Comparison of ENCODE assay signal across 11 cellular contexts in the genomic region with DNA sequence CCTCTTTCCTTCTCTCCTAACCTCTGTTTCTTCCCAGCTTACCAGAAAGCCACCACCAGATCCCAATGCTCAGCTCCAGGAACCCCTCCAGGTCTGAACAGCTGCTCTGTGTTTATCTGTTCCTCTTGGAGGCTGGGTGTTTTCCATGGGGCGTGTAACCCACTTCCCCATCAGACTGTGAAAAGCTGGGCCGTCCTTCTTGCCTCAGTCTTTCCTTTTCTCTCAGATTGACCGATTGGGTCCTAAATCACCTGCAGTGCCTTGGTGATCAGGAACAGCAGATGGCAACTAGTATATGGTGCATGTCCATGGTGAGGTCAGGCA. TPM values are rescaled to one million over a fixed set of nuclear protein-coding genes. Genes with fewer than 3 reads are reported as not detected.
A peak's percentile ranks its signal among the peaks of the same experiment; 100 is the strongest.
DNase-seq lines count a peak whose midpoint lies in the region; ATAC-seq and TF ChIP-seq lines count a peak whose summit lies in the region.
"Had no signal": no experiment of that assay in that cellular context is flagged by ENCODE, and none has a peak within 500 bp of the region (broad histone marks: within the 10 kb centered on the region; RNA-seq: fewer than 3 reads in every experiment).

No MANE protein-coding gene starts in this region.

- no peak overlapping the region for H3K27ac Mint-ChIP-seq in endothelial cell (ENCODE audit: unreplicated experiment)
- H3K27ac Mint-ChIP-seq in activated CD8-positive, alpha-beta T cell treated with anti-CD3 and anti-CD28 coated beads for 36 hours: no peak overlapping the region

- POLR2A ChIA-PET in activated CD8-positive, alpha-beta T cell treated with anti-CD3 and anti-CD28 coated beads for 36 hours (lab: Charles Lee): no interaction called here

- no peak overlapping the region for H2AK5ac ChIP-seq in mesenchymal stem cell (ENCODE audit: low read length, severe bottlenecking)

- H3K27ac ChIP-seq in mesenchymal stem cell (ENCODE audit: low read length, poor library complexity, severe bottlenecking): no peak overlapping the region
- H3K27ac ChIP-seq in testis: peak overlapping the region in 1 of 2 donors; percentile 19
- H3K27ac ChIP-seq in body of pancreas: peak overlapping the region in 2 of 4 donors; percentile 30 to 40

- H3K27me3 ChIP-seq in MG63: 0 out of 2 replicates have a peak, but pooled peaks cover 2% of the 10 kb centered on the region
- peaks cover 0 to 8% of the 10 kb centered on the region in 2 experiments for H3K27me3 ChIP-seq in mesenchymal stem cell (ENCODE audit: control insufficient read depth in 1 of 2, insufficient read depth in 1 of 2, low read length in 2 of 2)
- no peaks in the 10 kb centered on the region for H3K27me3 ChIP-seq in testis
- H3K27me3 ChIP-seq in body of pancreas: no peaks in the 10 kb centered on the region

- peaks cover 14% of the 10 kb centered on the region for H3K36me3 Mint-ChIP-seq in endothelial cell (ENCODE audit: low read depth, unreplicated experiment)
- H3K36me3 Mint-ChIP-seq in activated CD8-positive, alpha-beta T cell treated with anti-CD3 and anti-CD28 coated beads for 36 hours (ENCODE audit: low read depth): no peaks in the 10 kb centered on the region

- DNase-seq in MG63 (no peak), endothelial cell (ENCODE audit: low spot score) (no peak), mesenchymal stem cell (no peak), testis (peak; percentile 44), body of pancreas (no peak), COLO668 (lab: John Stamatoyannopoulos, UW; ENCODE audit: unreplicated experiment) (no peak)
- no peak for DNase-seq in activated CD8-positive, alpha-beta T cell treated with anti-CD3 and anti-CD28 coated beads for 36 hours
- DNase-seq: activated CD4-positive, alpha-beta T cell treated with anti-CD3 and anti-CD28 coated beads, Interleukin-2, amount 50 U/mL, for 1 hour; activated gamma-delta T cell treated with Interleukin-2 at 50 U/mL for 16 hours; NCI-H1436 had no signal

- H3K4me3 ChIP-seq in MG63 (peak overlapping the region; percentile 19; the same call in 1 of the 2 replicates), mesenchymal stem cell (ENCODE audit: insufficient read depth in 1 of 2, low read depth in 1 of 2, low read length in 2 of 2) (peak overlapping the region in 1 of 2 experiments; percentile 54), testis (no peak overlapping the region), body of pancreas (no peak overlapping the region)

- WGBS in mesenchymal stem cell: 61% methylated on average over 3 of the region's 3 CpGs
- 68 to 71% methylated on average over 3 of the region's 3 CpGs for WGBS in testis, 2 donors
- 60 to 90% methylated on average over 3 of the region's 3 CpGs for WGBS in body of pancreas, 2 donors

- peak overlapping the region; percentile 72 for H3K4me3 Mint-ChIP-seq in endothelial cell (ENCODE audit: unreplicated experiment)
- H3K4me3 Mint-ChIP-seq in activated CD8-positive, alpha-beta T cell treated with anti-CD3 and anti-CD28 coated beads for 36 hours: no peak overlapping the region

- peak overlapping the region; percentile 55 for H4K91ac ChIP-seq in mesenchymal stem cell (ENCODE audit: low read length)

- H3K9ac ChIP-seq in mesenchymal stem cell (ENCODE audit: low read length): peak overlapping the region; percentile 86

- intact Hi-C loops in testis (cut with DNase I; ENCODE audit: low total_unique reads) (no loop called here), body of pancreas (cut with DNase I) (no loop called here)
- intact Hi-C loops in activated CD8-positive, alpha-beta T cell treated with anti-CD3 and anti-CD28 coated beads for 36 hours (cut with micrococcal nuclease): no loop called here

- peaks cover 1% of the 10 kb centered on the region for H3K79me1 ChIP-seq in mesenchymal stem cell (replicated peaks; ENCODE audit: low read length, poor library complexity, severe bottlenecking)

- TF ChIP-seq POLR2A in testis (IDR thresholded peaks at IDR 0.05): no peak
- TF ChIP-seq POLR2A in body of pancreas (IDR thresholded peaks at IDR 0.05): no peak

- peak overlapping the region; percentile 23 to 85 for H3K18ac ChIP-seq in mesenchymal stem cell (ENCODE audit: low read depth in 1 of 2, low read length in 2 of 2)

- H3K36me3 ChIP-seq in MG63: no peaks in the 10 kb centered on the region
- H3K36me3 ChIP-seq in mesenchymal stem cell (ENCODE audit: control insufficient read depth in 1 of 2, insufficient read depth in 2 of 2, low read depth in 1 of 2, low read length in 2 of 2): no peaks in the 10 kb centered on the region
- H3K36me3 ChIP-seq in testis (ENCODE audit: low read depth, missing control alignments): no peaks in the 10 kb centered on the region
- H3K36me3 ChIP-seq in body of pancreas (replicated peaks in 1 of 2; ENCODE audit: insufficient read depth in 1 of 2, low read depth in 2 of 2): no peaks in the 10 kb centered on the region

- peak overlapping the region in 1 of 2 experiments; percentile 79 for H3K23ac ChIP-seq in mesenchymal stem cell (ENCODE audit: low read length in 2 of 2)

- peak overlapping the region; percentile 13 for H2BK15ac ChIP-seq in mesenchymal stem cell (ENCODE audit: low read depth, poor library complexity, severe bottlenecking)

- H3K4ac ChIP-seq in mesenchymal stem cell (ENCODE audit: low read depth in 1 of 2, low read length in 2 of 2): peak overlapping the region in 1 of 2 experiments; percentile 54

- H2BK120ac ChIP-seq in mesenchymal stem cell (ENCODE audit: low read depth, low read length): no peak overlapping the region

- peak overlapping the region; percentile 53 for H4K8ac ChIP-seq in mesenchymal stem cell (ENCODE audit: low read length)

- no peaks in the 10 kb centered on the region for H3K9me3 Mint-ChIP-seq in endothelial cell (ENCODE audit: unreplicated experiment)
- H3K9me3 Mint-ChIP-seq in activated CD8-positive, alpha-beta T cell treated with anti-CD3 and anti-CD28 coated beads for 36 hours: no peaks in the 10 kb centered on the region

- no peak overlapping the region for H3K4me2 ChIP-seq in mesenchymal stem cell (ENCODE audit: low read length, poor library complexity, severe bottlenecking)

- H3K4me1 ChIP-seq in mesenchymal stem cell (ENCODE audit: control insufficient read depth, insufficient read depth, low read depth, low read length) (peaks cover 26% of the 10 kb centered on the region), testis (peaks cover 43% of the 10 kb centered on the region), body of pancreas (peaks cover 57% of the 10 kb centered on the region)

- TF ChIP-seq CTCF in endothelial cell (IDR thresholded peaks at IDR 0.05; ENCODE audit: unreplicated experiment) (no peak), testis (IDR thresholded peaks at IDR 0.05) (no peak), body of pancreas (IDR thresholded peaks at IDR 0.05) (no peak)
- no peak for TF ChIP-seq CTCF in activated CD8-positive, alpha-beta T cell treated with anti-CD3 and anti-CD28 coated beads for 36 hours (IDR thresholded peaks at IDR 0.05)

- CTCF ChIA-PET in activated CD8-positive, alpha-beta T cell treated with anti-CD3 and anti-CD28 coated beads for 36 hours (lab: Charles Lee): no interaction called here

- no peak overlapping the region for H2AFZ ChIP-seq in mesenchymal stem cell (ENCODE audit: low read depth, low read length)

- no peak overlapping the region for H3K14ac ChIP-seq in mesenchymal stem cell (ENCODE audit: low read length in 2 of 2)

- H2BK5ac ChIP-seq in mesenchymal stem cell (ENCODE audit: low read depth, low read length, poor library complexity, severe bottlenecking): no peak overlapping the region

- peak overlapping the region; percentile 60 to 86 for H2BK12ac ChIP-seq in mesenchymal stem cell (ENCODE audit: low read length in 2 of 2)

- H3K9me3 ChIP-seq in MG63 (no peaks in the 10 kb centered on the region), mesenchymal stem cell (ENCODE audit: control insufficient read depth, low read length) (no peaks in the 10 kb centered on the region), testis (no peaks in the 10 kb centered on the region), body of pancreas (no peaks in the 10 kb centered on the region)

- peaks cover 72% of the 10 kb centered on the region for H3K4me1 Mint-ChIP-seq in endothelial cell (ENCODE audit: unreplicated experiment)
- H3K4me1 Mint-ChIP-seq in activated CD8-positive, alpha-beta T cell treated with anti-CD3 and anti-CD28 coated beads for 36 hours (ENCODE audit: low read depth): peaks cover 18% of the 10 kb centered on the region

- ATAC-seq in activated CD8-positive, alpha-beta T cell treated with anti-CD3 and anti-CD28 coated beads for 36 hours: no peak
- ATAC-seq in GM21360 (IDR thresholded peaks at IDR 0.05; ENCODE audit: unreplicated experiment) (no peak), body of pancreas (no peak)

- H3K27me3 Mint-ChIP-seq in endothelial cell (ENCODE audit: unreplicated experiment): peaks cover 16% of the 10 kb centered on the region
- H3K27me3 Mint-ChIP-seq in activated CD8-positive, alpha-beta T cell treated with anti-CD3 and anti-CD28 coated beads for 36 hours: peaks cover 18% of the 10 kb centered on the region

RNA-seq across cellular contexts. Expression of a gene that starts 4.8 kb away (rescaled TPM):
- 19.2 and 21.1 TPM in 2 replicates for total RNA-seq in MG63 (2014; rRNA removed; shearing (Covaris generic); ENCODE audit: low replicate concordance)
- 59.9 TPM for total RNA-seq in endothelial cell (ENCODE audit: unreplicated experiment)
- polyA plus RNA-seq in mesenchymal stem cell (2013, experiment 1 of 2): 8.7 TPM
- polyA plus RNA-seq in mesenchymal stem cell (2013, experiment 2 of 2): 8.7 TPM
- total RNA-seq in testis: 10 to 100 TPM; 10.8 to 12.0 TPM
- 12.1 TPM for polyA plus RNA-seq in testis (ENCODE audit: insufficient read depth, low read depth, low replicate concordance)
- 1 to 10 TPM; 6.5 to 7.4 TPM for total RNA-seq in activated CD8-positive, alpha-beta T cell treated with anti-CD3 and anti-CD28 coated beads for 36 hours
- 1 to 10 TPM; 7.3 to 9.9 TPM for total RNA-seq in body of pancreas
